In genomic region chr3:164380156-164380555, GRCh38 we compare ENCODE assay signal across 23 cellular contexts.
"Had no signal": no experiment of that assay in that cellular context is flagged by ENCODE, and none has a peak within 500 bp of the region (broad histone marks: within the 10 kb centered on the region; RNA-seq: fewer than 3 reads in every experiment).

No MANE protein-coding gene starts in this region.

- H3K4me3 ChIP-seq: left ventricle myocardium inferior, lung, pancreas, prostate gland, skin epidermis, suprapubic skin, thoracic aorta, tibial artery, uterus had no signal

- H3K27me3 ChIP-seq: pancreas, suprapubic skin, tibial artery, uterus had no signal

- H3K9me3 ChIP-seq: left ventricle myocardium inferior, pancreas, prostate gland, suprapubic skin, thoracic aorta, tibial artery, uterus had no signal

- H3K27ac ChIP-seq: left ventricle myocardium inferior, pancreas, prostate gland, skin epidermis, suprapubic skin, thoracic aorta, tibial artery, uterus had no signal

- H3K4me1 ChIP-seq: left ventricle myocardium inferior, pancreas, prostate gland, suprapubic skin, tibial artery, uterus had no signal

- ATAC-seq: naive thymus-derived CD8-positive, alpha-beta T cell; pancreas; right cardiac atrium; sciatic nerve; stimulated activated effector memory CD8-positive, alpha-beta T cell treated with anti-CD3 and anti-CD28 coated beads, Interleukin-12 subunit alpha, Interleukin-12 subunit beta, amount 100 ng/mL, for 72 hours had no signal

- DNase-seq: hippocampal formation; kidney; left ventricle myocardium inferior; midbrain; naive thymus-derived CD8-positive, alpha-beta T cell; nucleus accumbens; pancreas; posterior cingulate gyrus; retina; right cardiac atrium; stimulated activated CD4-positive, alpha-beta T cell treated with anti-CD3 and anti-CD28 coated beads, Interleukin-12 subunit alpha, Interleukin-12 subunit beta, amount 100 ng/mL, for 4 hours; stimulated activated CD4-positive, alpha-beta T cell treated with anti-CD3 and anti-CD28 coated beads, Interleukin-15, amount 100 ng/mL, for 24 hours; stimulated activated CD4-positive, alpha-beta T cell treated with anti-CD3 and anti-CD28 coated beads, Interleukin-4, amount 100 ng/mL, for 24 hours; stimulated activated naive CD4-positive, alpha-beta T cell; tibial artery; uterus had no signal

- H3K36me3 ChIP-seq: left ventricle myocardium inferior, pancreas, prostate gland, suprapubic skin, thoracic aorta, tibial artery, uterus had no signal
